ENCODE assay signal across 21 cellular contexts in genomic region chr14:78608998-78609787, GRCh38.
"Had no signal": no experiment of that assay in that cellular context is flagged by ENCODE, and none has a peak within 500 bp of the region (broad histone marks: within the 10 kb centered on the region; RNA-seq: fewer than 3 reads in every experiment).

No MANE protein-coding gene starts in this region.

- H3K27me3 ChIP-seq: brain microvascular endothelial cell, dorsolateral prefrontal cortex, foreskin keratinocyte, hepatocyte, ovary, right lobe of liver, testis, upper lobe of left lung had no signal

- H3K27ac Mint-ChIP-seq: stimulated activated effector memory CD8-positive, alpha-beta T cell treated with anti-CD3 and anti-CD28 coated beads, Interleukin-12 subunit alpha, Interleukin-12 subunit beta, amount 100 ng/mL, for 72 hours had no signal

- H3K4me3 ChIP-seq: dorsolateral prefrontal cortex, hepatocyte, ovary, right lobe of liver, testis, upper lobe of left lung had no signal

- H3K9me3 ChIP-seq: ovary, right lobe of liver, testis, upper lobe of left lung had no signal

- H3K4me1 ChIP-seq: foreskin keratinocyte, right lobe of liver, testis, upper lobe of left lung had no signal

- H3K36me3 ChIP-seq: brain microvascular endothelial cell, ovary, right lobe of liver, upper lobe of left lung had no signal

- H3K9me3 Mint-ChIP-seq: naive thymus-derived CD8-positive, alpha-beta T cell; stimulated activated effector memory CD8-positive, alpha-beta T cell treated with anti-CD3 and anti-CD28 coated beads, Interleukin-12 subunit alpha, Interleukin-12 subunit beta, amount 100 ng/mL, for 72 hours had no signal

- H3K4me3 Mint-ChIP-seq: naive thymus-derived CD8-positive, alpha-beta T cell; stimulated activated effector memory CD8-positive, alpha-beta T cell treated with anti-CD3 and anti-CD28 coated beads, Interleukin-12 subunit alpha, Interleukin-12 subunit beta, amount 100 ng/mL, for 72 hours had no signal

- H3K36me3 Mint-ChIP-seq: naive thymus-derived CD8-positive, alpha-beta T cell; stimulated activated effector memory CD8-positive, alpha-beta T cell treated with anti-CD3 and anti-CD28 coated beads, Interleukin-12 subunit alpha, Interleukin-12 subunit beta, amount 100 ng/mL, for 72 hours had no signal

- H3K4me1 Mint-ChIP-seq: naive thymus-derived CD8-positive, alpha-beta T cell; stimulated activated effector memory CD8-positive, alpha-beta T cell treated with anti-CD3 and anti-CD28 coated beads, Interleukin-12 subunit alpha, Interleukin-12 subunit beta, amount 100 ng/mL, for 72 hours had no signal

- DNase-seq: activated CD4-positive, CD25-positive, alpha-beta regulatory T cell treated with anti-CD3 and anti-CD28 coated beads, Interleukin-2, amount 50 U/mL, for 72 hours; activated CD8-positive, alpha-beta memory T cell treated with anti-CD3 and anti-CD28 coated beads for 24 hours; activated CD8-positive, alpha-beta memory T cell treated with anti-CD3 and anti-CD28 coated beads, Interleukin-2, amount 50 U/mL, for 48 hours; activated effector memory CD4-positive, alpha-beta T cell treated with Interleukin-2 at 50 U/mL for 16 hours; activated naive CD4-positive, alpha-beta T cell treated with anti-CD3 and anti-CD28 coated beads, Interleukin-2, amount 50 U/mL, for 16 hours; activated T-cell treated with anti-CD3 and anti-CD28 coated beads, Interleukin-2, amount 50 U/mL, for 48 hours; aorta; brain microvascular endothelial cell; central memory CD4-positive, alpha-beta T cell; dorsolateral prefrontal cortex; foreskin keratinocyte; mesendoderm; naive thymus-derived CD8-positive, alpha-beta T cell; ovary; right lobe of liver; stimulated activated CD4-positive, alpha-beta T cell treated with anti-CD3 and anti-CD28 coated beads, Interleukin-4, amount 100 ng/mL, for 24 hours; T-helper 9 cell; testis; upper lobe of left lung had no signal
